Comparison of ENCODE assay signal across 9 cellular contexts in genomic region chr7:159144756-159145543, GRCh38. TPM values are rescaled to one million over a fixed set of nuclear protein-coding genes. Genes with fewer than 3 reads are reported as not detected.
DNase-seq lines count a peak whose midpoint lies in the region; ATAC-seq, FAIRE-seq and TF ChIP-seq lines count a peak whose summit lies in the region.
"Had no signal": no experiment of that assay in that cellular context is flagged by ENCODE, and none has a peak within 500 bp of the region (broad histone marks: within the 10 kb centered on the region; RNA-seq: fewer than 3 reads in every experiment).

TSS of gene VIPR2 (minus strand) at chr7:159144867. CDS start at chr7:159144771, 96 bp downstream.

- no peak within 1 kb of the TSS for H2BK120ac ChIP-seq in H1 (replicated peaks; ENCODE audit: low read depth, low read length)

- TF ChIP-seq POLR2A in breast epithelium (IDR thresholded peaks at IDR 0.05) (no peak), H1 (IDR thresholded peaks at IDR 0.05; ENCODE audit: control extremely low read depth in 1 of 2, low read depth in 2 of 2, low read length in 2 of 2) (no peak)

- H3K9me3 ChIP-seq in breast epithelium, result no peaks in the 10 kb centered on the region
- H3K9me3 ChIP-seq in H1 (ENCODE audit: insufficient read depth in 2 of 2, low read depth in 1 of 2, low read length in 1 of 2), result no peaks in the 10 kb centered on the region
- H3K9me3 ChIP-seq in aorta (ENCODE audit: control insufficient read depth, low read length), result no peaks in the 10 kb centered on the region
- H3K9me3 ChIP-seq in PC-9 (ENCODE audit: insufficient read depth, low read depth), result no peaks in the 10 kb centered on the region

- no peak within 1 kb of the TSS for H3K14ac ChIP-seq in H1 (ENCODE audit: insufficient read length)

- no peak within 1 kb of the TSS for H4K8ac ChIP-seq in H1 (ENCODE audit: extremely low read depth, insufficient read depth, low read length)

- no peak for TF ChIP-seq EP300 in H1 (IDR thresholded peaks at IDR 0.05; ENCODE audit: borderline replicate concordance in 1 of 2, low read depth in 2 of 2, low read length in 2 of 2)

- H3K36me3 ChIP-seq in breast epithelium (no peaks in the 10 kb centered on the region), H1 (ENCODE audit: control insufficient read depth in 2 of 4, insufficient read depth in 4 of 4, low read length in 3 of 4) (peaks cover 0 to 4% (median 0%) of the 10 kb centered on the region in 4 experiments; a peak in 2 of 8 replicates), aorta (ENCODE audit: control insufficient read depth in 1 of 2, insufficient read depth in 2 of 2, low read length in 1 of 2) (no peaks in the 10 kb centered on the region), PC-9 (ENCODE audit: low read depth) (no peaks in the 10 kb centered on the region)

- DNase-seq in breast epithelium (ENCODE audit: low spot score in 2 of 2) (peak in 1 of 2 donors; percentile 52), MCF 10A (ENCODE audit: unreplicated experiment) (no peak), H1 (ENCODE audit: low read depth in 1 of 2, low spot score in 2 of 2) (peak in 1 of 2 experiments; percentile 78), nephron progenitor cell (peak; percentile 49), aorta (peak in 1 of 2 donors; percentile 82), PC-9 (no peak)
- DNase-seq in stimulated activated naive CD4-positive, alpha-beta T cell treated with Interleukin-2 at 50 U/mL for 16 hours (lab: John Stamatoyannopoulos, UW), result no peak

- no peak within 1 kb of the TSS for H2BK12ac ChIP-seq in H1 (ENCODE audit: low read depth, low read length)

- CTCF ChIA-PET in MCF 10A (lab: Yijun Ruan, JAX), result interaction anchor here (1.0 kb wide), 1 partner anchor 10 kb away, joined by 3 read pairs; no protein-coding TSS in a partner anchor
- CTCF ChIA-PET in H1 (lab: Charles Lee; ENCODE audit: partially characterized antibody), result interaction anchor here (1.6 kb wide), 2 partner anchors 117 to 119 kb away, joined by 3 to 4 read pairs; no protein-coding TSS in a partner anchor
- CTCF ChIA-PET in PC-9 (lab: Charles Lee), result no interaction called here

- intact Hi-C loops in breast epithelium (cut with DNase I; ENCODE audit: low total_unique reads), result no loop called here
- intact Hi-C loops in MCF 10A (cut with micrococcal nuclease), result no loop called here
- intact Hi-C loops in aorta (cut with DNase I), result loop anchor here (5.0 kb wide), 1 partner anchor 48 kb away; no protein-coding TSS in a partner anchor
- intact Hi-C loops in PC-9 (cut with micrococcal nuclease; ENCODE audit: unreplicated experiment), result no loop called here

- H3K4me2 ChIP-seq in H1 (ENCODE audit: insufficient read depth in 1 of 2, low read depth in 2 of 2, low read length in 2 of 2), result peak within 1 kb of the TSS; percentile 87 to 93
- H3K4me2 ChIP-seq in PC-9, result no peak within 1 kb of the TSS

- H4K91ac ChIP-seq in H1 (replicated peaks; ENCODE audit: insufficient read length, low read length), result no peak within 1 kb of the TSS

- no peaks in the 10 kb centered on the region for H3K4me1 Mint-ChIP-seq in MCF 10A (ENCODE audit: insufficient read depth, unreplicated experiment)
- peaks cover 29% of the 10 kb centered on the region for H3K4me1 Mint-ChIP-seq in nephron progenitor cell

- H3K23ac ChIP-seq in H1 (ENCODE audit: insufficient read length), result no peak within 1 kb of the TSS

- no peak within 1 kb of the TSS; a peak in 2 of 7 replicates for H3K9ac ChIP-seq in H1 (replicated peaks in 1 of 4; ENCODE audit: extremely low read depth in 1 of 4, low read depth in 3 of 4, low read length in 3 of 4)

- H3K27ac Mint-ChIP-seq in MCF 10A (ENCODE audit: low read depth, unreplicated experiment) (no peak within 1 kb of the TSS), nephron progenitor cell (no peak within 1 kb of the TSS)

- H3K9me2 ChIP-seq in PC-9 (ENCODE audit: insufficient read depth), result no peaks in the 10 kb centered on the region

- no peaks in the 10 kb centered on the region for H3F3A ChIP-seq in PC-9 (ENCODE audit: insufficient read depth, low read depth)

- H3K27me3 Mint-ChIP-seq in MCF 10A (ENCODE audit: insufficient read depth, unreplicated experiment) (no peaks in the 10 kb centered on the region), nephron progenitor cell (ENCODE audit: low read depth, poor library complexity) (peaks cover 44% of the 10 kb centered on the region)

- H3K79me2 ChIP-seq in H1 (ENCODE audit: control insufficient read depth in 1 of 2, insufficient read depth in 2 of 2, low read length in 2 of 2) (no peaks in the 10 kb centered on the region), PC-9 (ENCODE audit: low read depth) (no peaks in the 10 kb centered on the region)

- H3K27me3 ChIP-seq in breast epithelium (peaks cover 5 to 21% of the 10 kb centered on the region in 2 donors), H1 (replicated peaks in 1 of 4; ENCODE audit: control insufficient read depth in 3 of 4, extremely low read depth in 1 of 4, insufficient read depth in 3 of 4, low read length in 3 of 4) (peaks cover 13 to 33% (median 25%) of the 10 kb centered on the region in 4 experiments), aorta (ENCODE audit: control insufficient read depth in 1 of 2, insufficient read depth in 2 of 2, low read length in 1 of 2) (no peaks in the 10 kb centered on the region), PC-9 (ENCODE audit: insufficient read depth, low read depth) (peaks cover 76% of the 10 kb centered on the region)

- H3K27ac ChIP-seq in breast epithelium, result peak within 1 kb of the TSS; percentile 45 to 50
- H3K27ac ChIP-seq in H1 (ENCODE audit: low read depth, low read length), result no peak within 1 kb of the TSS
- H3K27ac ChIP-seq in aorta (ENCODE audit: low read depth in 1 of 2, low read length in 2 of 2), result no peak within 1 kb of the TSS
- H3K27ac ChIP-seq in PC-9, result no peak within 1 kb of the TSS

- no peak within 1 kb of the TSS for H3K56ac ChIP-seq in H1 (replicated peaks; ENCODE audit: insufficient read length, low read depth, low read length)

- no peak within 1 kb of the TSS for H2BK5ac ChIP-seq in H1 (ENCODE audit: low read depth, low read length)

- H3K23me2 ChIP-seq in H1 (ENCODE audit: low read depth, low read length), result peaks cover 9% of the 10 kb centered on the region; the same call in 1 of the 2 replicates

- TF ChIP-seq RAD21 in H1 (IDR thresholded peaks at IDR 0.05 in 1 of 2, conservative IDR thresholded peaks at IDR 0.05 in 1 of 2; ENCODE audit: low read depth in 2 of 2, low read length in 2 of 2), result peak in 1 of 2 experiments; percentile 7; a peak in 1 of 4 replicates

- peak within 1 kb of the TSS; percentile 49 to 77 (median 68) for H3K4me3 ChIP-seq in breast epithelium
- H3K4me3 ChIP-seq in H1 (ENCODE audit: extremely low read depth in 1 of 4, insufficient read depth in 2 of 4, low read depth in 3 of 4, low read length in 4 of 4), result peak within 1 kb of the TSS; percentile 66 to 79 (median 71)
- H3K4me3 ChIP-seq in aorta (ENCODE audit: low read length in 2 of 2), result peak within 1 kb of the TSS; percentile 77 to 92
- H3K4me3 ChIP-seq in PC-9, result no peak within 1 kb of the TSS

- H3K18ac ChIP-seq in H1 (ENCODE audit: extremely low read depth, low read length), result no peak within 1 kb of the TSS; the same call in 1 of the 2 replicates

- H3K79me1 ChIP-seq in H1 (ENCODE audit: low read depth, low read length), result no peaks in the 10 kb centered on the region

- no peak for TF ChIP-seq CTCF in breast epithelium (IDR thresholded peaks at IDR 0.05)
- no peak for TF ChIP-seq CTCF in MCF 10A (IDR thresholded peaks at IDR 0.05; ENCODE audit: unreplicated experiment)
- no peak for TF ChIP-seq CTCF in H1 (IDR thresholded peaks at IDR 0.05; ENCODE audit: control extremely low read depth in 1 of 3, insufficient read depth in 1 of 3, low read depth in 1 of 3, low read length in 3 of 3)
- no peak for TF ChIP-seq CTCF in nephron progenitor cell (IDR thresholded peaks at IDR 0.05)
- no peak for TF ChIP-seq CTCF in PC-9 (conservative IDR thresholded peaks at IDR 0.05)

- H4K20me1 ChIP-seq in H1 (replicated peaks in 1 of 2; ENCODE audit: control insufficient read depth in 1 of 2, insufficient read depth in 2 of 2, low read length in 2 of 2) (no peaks in the 10 kb centered on the region), PC-9 (ENCODE audit: insufficient read depth) (no peaks in the 10 kb centered on the region)

- H4K5ac ChIP-seq in H1 (ENCODE audit: insufficient read length, low read depth, low read length), result no peak within 1 kb of the TSS

- H3K4me1 ChIP-seq in breast epithelium (no peaks in the 10 kb centered on the region), H1 (replicated peaks in 1 of 4; ENCODE audit: control insufficient read depth in 3 of 4, insufficient read depth in 4 of 4, low read length in 3 of 4) (peaks cover 17 to 44% (median 29%) of the 10 kb centered on the region in 4 experiments), aorta (ENCODE audit: control insufficient read depth in 1 of 2, insufficient read depth in 2 of 2, low read length in 2 of 2) (no peaks in the 10 kb centered on the region), PC-9 (replicated peaks; ENCODE audit: insufficient read depth) (no peaks in the 10 kb centered on the region)

- POLR2A ChIA-PET in MCF 10A (lab: Yijun Ruan, JAX) (interaction anchor here (1.3 kb wide), 1 partner anchor 30 kb away, joined by 3 read pairs; no protein-coding TSS in a partner anchor), H1 (lab: Charles Lee; ENCODE audit: partially characterized antibody) (interaction anchor here (0.9 kb wide), 1 partner anchor 15 kb away, joined by 3 read pairs; no protein-coding TSS in a partner anchor), PC-9 (lab: Charles Lee; ENCODE audit: unreplicated experiment) (no interaction called here)

- H2AFZ ChIP-seq in H1 (ENCODE audit: low read length) (no peak within 1 kb of the TSS; the same call in 1 of the 2 replicates), PC-9 (no peak within 1 kb of the TSS)

- ATAC-seq in aorta (ENCODE audit: low FRiP score), result peak; percentile 53
- ATAC-seq in GM18511 (IDR thresholded peaks at IDR 0.05; ENCODE audit: unreplicated experiment), result no peak
- ATAC-seq: left colon had no signal

- H3K4me3 Mint-ChIP-seq in MCF 10A (ENCODE audit: unreplicated experiment) (no peak within 1 kb of the TSS), nephron progenitor cell (peak within 1 kb of the TSS; percentile 80)

- H2BK20ac ChIP-seq in H1 (ENCODE audit: low read length), result no peak within 1 kb of the TSS

- no peaks in the 10 kb centered on the region for H3K9me3 Mint-ChIP-seq in MCF 10A (ENCODE audit: unreplicated experiment)
- peaks cover 4% of the 10 kb centered on the region for H3K9me3 Mint-ChIP-seq in nephron progenitor cell

- 1% methylated on average over 19 of the region's 89 CpGs; no CpG with 5 or more reads in 1 of the 2 experiments for WGBS in H1 (ENCODE audit: extremely low coverage in 1 of 2, insufficient coverage in 1 of 2, insufficient read length in 1 of 2, insufficient replicate concordance in 2 of 2, low coverage in 1 of 2, low lambda C conversion rate in 2 of 2, missing lambda C conversion rate in 1 of 2), 2 experiments
- 1% methylated on average over 42 to 89 of the region's 89 CpGs for WGBS in aorta, 2 donors

- no peak within 1 kb of the TSS for H2AK5ac ChIP-seq in H1 (ENCODE audit: low read depth, low read length)

- BruUV-seq in MCF 10A (replicated peaks; lab: Mats Ljungman, UMichigan) (no TSS peak), PC-9 (replicated peaks; lab: Mats Ljungman, UMichigan) (no TSS peak)

- no peak within 1 kb of the TSS for H2BK15ac ChIP-seq in H1 (ENCODE audit: low read length)

- FAIRE-seq in H1 (lab: Jason Lieb, UNC), result no peak

- no peak within 1 kb of the TSS for H3K4ac ChIP-seq in H1 (replicated peaks; ENCODE audit: insufficient read length, low read depth, low read length)

- no peaks in the 10 kb centered on the region for H3K36me3 Mint-ChIP-seq in MCF 10A (ENCODE audit: insufficient read depth, unreplicated experiment)
- no peaks in the 10 kb centered on the region for H3K36me3 Mint-ChIP-seq in nephron progenitor cell (ENCODE audit: low read depth)

RNA-seq across cellular contexts. Expression of gene VIPR2, which starts in this region (rescaled TPM):
- total RNA-seq in breast epithelium (10 to 100 TPM in 1 of 3 donors, 1 to 10 TPM in 1, under 1 TPM in 1; 0.48 to 14.0 (median 4.6) TPM), MCF 10A (2022) (not detected in 2 replicates), aorta (10 to 100 TPM; 10.4 to 12.6 TPM), PC-9 (2021) (not detected in 2 replicates)
- 2.4 and 3.1 TPM in 2 replicates for total RNA-seq in H1 (2021; fragmentation: NEBNext Ultra II Directional; extraction: Animal tissue kit (Norgen Biotek cat#: 25700))
- polyA plus RNA-seq in H1 (2011; rRNA removed) (6.3 and 10.9 TPM in 2 replicates), aorta (10 to 100 TPM in 1 of 2 donors, 1 to 10 TPM in 1; 3.3 to 14.1 TPM)
- 5.6 TPM for polyA plus RNA-seq in H1 (2011; cell fraction: cytosol; rRNA removed)
- 18.0 TPM for polyA plus RNA-seq in H1 (2011; cell fraction: nucleus; rRNA removed)
- polyA plus RNA-seq in H1 (2012, experiment 1 of 2), result 2.4 to 3.1 TPM (median 2.7 TPM) in 4 replicates
- polyA plus RNA-seq in H1 (2012, experiment 2 of 2), result 2.0 TPM
- 1.1 TPM for polyA plus RNA-seq in H1 (2013, experiment 1 of 2)
- 1.0 TPM for polyA plus RNA-seq in H1 (2013, experiment 2 of 2)
- polyA minus RNA-seq in H1 (2011; rRNA and poly(A)+ RNA removed), result 7.9 and 10.8 TPM in 2 replicates
- 2.7 TPM for polyA minus RNA-seq in H1 (2011; cell fraction: cytosol; rRNA and poly(A)+ RNA removed)
- 8.9 TPM for polyA minus RNA-seq in H1 (2011; cell fraction: nucleus; rRNA and poly(A)+ RNA removed)

Comparison
In these comparisons a context has a peak if more than half of its experiments do, and no peak if none do; other contexts are left out.
1. H3K27ac ChIP-seq: peak in breast epithelium (2 of 2); none in H1 (single experiment), aorta (0 of 2) and PC-9 (single experiment).
2. intact Hi-C loops: an anchor here in aorta (5.0 kb wide); none called in breast epithelium, MCF 10A and PC-9.